In genomic region chrX:103730147-103730546, GRCh38 we compare ENCODE assay signal across 2 cellular contexts.
TF ChIP-seq lines count a peak whose summit lies in the region.

No MANE protein-coding gene starts in this region.

TF ChIP-seq in SK-N-SH, 30 proteins besides CTCF, POLR2A, EP300 and RAD21:
- no peak for TF ChIP-seq FOXM1 (IDR thresholded peaks at IDR 0.05; ENCODE audit: low read depth)
- no peak for TF ChIP-seq MEF2A (IDR thresholded peaks at IDR 0.05; ENCODE audit: borderline replicate concordance, low read depth)
- TF ChIP-seq RCOR1 (IDR thresholded peaks at IDR 0.05; ENCODE audit: low read length) = no peak
- no peak for TF ChIP-seq FOXJ3 (CRISPR knock-in tag; IDR thresholded peaks at IDR 0.05)
- no peak for TF ChIP-seq RFX5 (IDR thresholded peaks at IDR 0.05; ENCODE audit: low read length)
- TF ChIP-seq GATA2 (CRISPR knock-in tag; IDR thresholded peaks at IDR 0.05) = no peak
- no peak for TF ChIP-seq GABPA (IDR thresholded peaks at IDR 0.05; ENCODE audit: low read depth)
- no peak for TF ChIP-seq SMC3 (IDR thresholded peaks at IDR 0.05; ENCODE audit: low read depth, low read length)
- TF ChIP-seq JUND (IDR thresholded peaks at IDR 0.05) = no peak
- TF ChIP-seq ELF1 (IDR thresholded peaks at IDR 0.05) = no peak
- no peak for TF ChIP-seq POLR2AphosphoS5 (IDR thresholded peaks at IDR 0.05; ENCODE audit: low read depth, low read length)
- no peak for TF ChIP-seq USF2 (IDR thresholded peaks at IDR 0.05; ENCODE audit: borderline replicate concordance, low read depth, low read length)

TF ChIP-seq in SK-N-SH treated with all-trans-retinoic acid at 6 μM for 48 hours, 23 proteins besides CTCF, POLR2A, EP300 and RAD21:
- TF ChIP-seq PATZ1 (CRISPR knock-in tag; IDR thresholded peaks at IDR 0.05; ENCODE audit: borderline replicate concordance) (no peak), TOX (CRISPR knock-in tag; IDR thresholded peaks at IDR 0.05; ENCODE audit: borderline replicate concordance) (no peak), ESRRG (CRISPR knock-in tag; IDR thresholded peaks at IDR 0.05) (no peak), TSHZ2 (CRISPR knock-in tag; IDR thresholded peaks at IDR 0.05) (no peak), BACH2 (CRISPR knock-in tag; IDR thresholded peaks at IDR 0.05; ENCODE audit: borderline replicate concordance) (no peak), ZNF565 (CRISPR knock-in tag; conservative IDR thresholded peaks at IDR 0.05; ENCODE audit: low read depth) (no peak), ZFP3 (CRISPR knock-in tag; IDR thresholded peaks at IDR 0.05) (no peak), RARB (CRISPR knock-in tag; IDR thresholded peaks at IDR 0.05) (no peak), ZFP30 (CRISPR knock-in tag; IDR thresholded peaks at IDR 0.05) (no peak), ISL1 (CRISPR knock-in tag; IDR thresholded peaks at IDR 0.05) (no peak), SNAI2 (CRISPR knock-in tag; IDR thresholded peaks at IDR 0.05) (no peak), ZNF8 (CRISPR knock-in tag; IDR thresholded peaks at IDR 0.05) (no peak), TCF4 (CRISPR knock-in tag; IDR thresholded peaks at IDR 0.05; ENCODE audit: borderline replicate concordance) (no peak)
